Comparison of ENCODE assay signal across 9 cellular contexts in the genomic region with DNA sequence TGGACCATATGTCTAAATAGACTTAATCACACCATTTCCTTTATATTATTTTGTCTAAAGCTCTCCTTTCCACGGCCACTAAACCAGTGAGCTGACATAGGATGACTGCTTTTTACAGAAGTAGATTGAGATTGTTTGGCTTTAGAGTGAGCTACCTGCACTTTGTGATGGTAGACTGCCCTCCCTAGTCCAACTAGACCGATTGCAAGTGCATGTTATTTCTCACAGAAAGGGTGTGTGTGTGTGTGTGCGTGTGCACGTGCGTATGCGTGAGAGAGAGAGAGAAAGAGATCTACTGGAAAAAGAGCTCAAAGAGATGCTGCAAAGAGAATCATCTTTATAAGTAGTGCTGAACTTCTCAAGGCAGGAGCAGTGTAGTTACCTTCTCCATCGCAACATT.
DNase-seq lines count a peak whose midpoint lies in the region; ATAC-seq, FAIRE-seq and TF ChIP-seq lines count a peak whose summit lies in the region.
"Had no signal": no experiment of that assay in that cellular context is flagged by ENCODE, and none has a peak within 500 bp of the region (broad histone marks: within the 10 kb centered on the region; RNA-seq: fewer than 3 reads in every experiment).

No MANE protein-coding gene starts in this region.

- no peak overlapping the region for H2BK20ac ChIP-seq in H1 (ENCODE audit: low read length)

- H3K4me3 ChIP-seq in H1 (ENCODE audit: extremely low read depth in 1 of 4, insufficient read depth in 2 of 4, low read depth in 3 of 4, low read length in 4 of 4) (no peak overlapping the region), esophagus squamous epithelium (no peak overlapping the region), transverse colon (no peak overlapping the region)

- no peak overlapping the region for H2BK5ac ChIP-seq in H1 (ENCODE audit: low read depth, low read length)

- H2BK12ac ChIP-seq in H1 (ENCODE audit: low read depth, low read length) = no peak overlapping the region

- H2AK5ac ChIP-seq in H1 (ENCODE audit: low read depth, low read length) = no peak overlapping the region

- no peak overlapping the region for H3K14ac ChIP-seq in H1 (ENCODE audit: insufficient read length)

- TF ChIP-seq RAD21 in H1 (IDR thresholded peaks at IDR 0.05 in 1 of 2, conservative IDR thresholded peaks at IDR 0.05 in 1 of 2; ENCODE audit: low read depth in 2 of 2, low read length in 2 of 2) = peak; percentile 41 to 62

- CTCF ChIA-PET in H1 (lab: Charles Lee; ENCODE audit: partially characterized antibody) = interaction anchor here (0.9 to 1.6 kb wide), 11 partner anchors 9 to 179 kb away, joined by 3 to 5 read pairs (median 4); no protein-coding TSS in a partner anchor

- peaks cover 2% of the 10 kb centered on the region for H3K79me1 ChIP-seq in H1 (ENCODE audit: low read depth, low read length)

- ATAC-seq in stimulated activated effector memory CD8-positive, alpha-beta T cell treated with anti-CD3 and anti-CD28 coated beads, Interleukin-12 subunit alpha, Interleukin-12 subunit beta, amount 100 ng/mL, for 72 hours = no peak

- H4K5ac ChIP-seq in H1 (ENCODE audit: insufficient read length, low read depth, low read length) = no peak overlapping the region

- peaks cover 6% of the 10 kb centered on the region for H3K36me3 Mint-ChIP-seq in stimulated activated effector memory CD8-positive, alpha-beta T cell treated with anti-CD3 and anti-CD28 coated beads, Interleukin-12 subunit alpha, Interleukin-12 subunit beta, amount 100 ng/mL, for 72 hours

- no peak for TF ChIP-seq POLR2A in H1 (IDR thresholded peaks at IDR 0.05; ENCODE audit: control extremely low read depth in 1 of 2, low read depth in 2 of 2, low read length in 2 of 2)
- no peak for TF ChIP-seq POLR2A in esophagus squamous epithelium (IDR thresholded peaks at IDR 0.05)
- TF ChIP-seq POLR2A in transverse colon (IDR thresholded peaks at IDR 0.05) = no peak

- peaks cover 0 to 2% of the 10 kb centered on the region in 2 experiments for H4K20me1 ChIP-seq in H1 (replicated peaks in 1 of 2; ENCODE audit: control insufficient read depth in 1 of 2, insufficient read depth in 2 of 2, low read length in 2 of 2)

- DNase-seq in activated naive CD4-positive, alpha-beta T cell treated with Interleukin-2 at 50 U/mL for 16 hours = peak; percentile 11
- DNase-seq in activated naive CD4-positive, alpha-beta T cell treated with anti-CD3 and anti-CD28 coated beads, Interleukin-2, amount 50 U/mL, for 16 hours = no peak
- DNase-seq in NCI-H2196 treated with DMSO at 0.1 percent for 48 hours (lab: John Stamatoyannopoulos, UW; ENCODE audit: unreplicated experiment) (peak; percentile 18), H1 (ENCODE audit: low read depth in 1 of 2, low spot score in 2 of 2) (no peak), esophagus squamous epithelium (lab: John Stamatoyannopoulos, UW) (no peak), glomerular visceral epithelial cell (ENCODE audit: extremely low spot score) (no peak), transverse colon (no peak)
- DNase-seq in stimulated activated effector memory CD8-positive, alpha-beta T cell treated with anti-CD3 and anti-CD28 coated beads, Interleukin-12 subunit alpha, Interleukin-12 subunit beta, amount 100 ng/mL, for 72 hours (ENCODE audit: low spot score in 2 of 2) = no peak

- H3K4me2 ChIP-seq in H1 (ENCODE audit: insufficient read depth in 1 of 2, low read depth in 2 of 2, low read length in 2 of 2) = no peak overlapping the region

- peaks cover 0 to 98% of the 10 kb centered on the region in 2 experiments; a peak in 3 of 4 replicates for H3K79me2 ChIP-seq in H1 (ENCODE audit: control insufficient read depth in 1 of 2, insufficient read depth in 2 of 2, low read length in 2 of 2)

- H3K27me3 ChIP-seq in H1 (replicated peaks in 1 of 4; ENCODE audit: control insufficient read depth in 3 of 4, extremely low read depth in 1 of 4, insufficient read depth in 3 of 4, low read length in 3 of 4) (no peaks in the 10 kb centered on the region), esophagus squamous epithelium (no peaks in the 10 kb centered on the region), transverse colon (no peaks in the 10 kb centered on the region)

- no peak overlapping the region for H3K18ac ChIP-seq in H1 (ENCODE audit: extremely low read depth, low read length)

- no peak overlapping the region; the same call in 1 of the 2 replicates for H4K8ac ChIP-seq in H1 (ENCODE audit: extremely low read depth, insufficient read depth, low read length)

- H3K9ac ChIP-seq in H1 (replicated peaks in 1 of 4; ENCODE audit: extremely low read depth in 1 of 4, low read depth in 3 of 4, low read length in 3 of 4) = no peak overlapping the region

- POLR2A ChIA-PET in H1 (lab: Charles Lee; ENCODE audit: partially characterized antibody) = interaction anchor here (0.6 to 2.0 kb wide), 4 partner anchors 12 to 91 kb away, joined by 3 to 5 read pairs (median 4); no protein-coding TSS in a partner anchor

- H3K9me3 ChIP-seq in H1 (ENCODE audit: insufficient read depth in 2 of 2, low read depth in 1 of 2, low read length in 1 of 2) (no peaks in the 10 kb centered on the region), esophagus squamous epithelium (no peaks in the 10 kb centered on the region), transverse colon (no peaks in the 10 kb centered on the region)

- peak in 1 of 3 experiments; percentile 11; a peak in 1 of 4 replicates for TF ChIP-seq CTCF in H1 (IDR thresholded peaks at IDR 0.05; ENCODE audit: control extremely low read depth in 1 of 3, insufficient read depth in 1 of 3, low read depth in 1 of 3, low read length in 3 of 3)
- TF ChIP-seq CTCF in esophagus squamous epithelium (IDR thresholded peaks at IDR 0.05) = no peak
- TF ChIP-seq CTCF in transverse colon (IDR thresholded peaks at IDR 0.05) = no peak

- H3K27ac ChIP-seq in H1 (ENCODE audit: low read depth, low read length) = no peak overlapping the region
- peak overlapping the region in 2 of 4 donors; percentile 69 to 74 for H3K27ac ChIP-seq in esophagus squamous epithelium
- H3K27ac ChIP-seq in transverse colon = no peak overlapping the region

- no peak for FAIRE-seq in H1 (lab: Jason Lieb, UNC)
- FAIRE-seq: endometrium had no signal

- H2BK120ac ChIP-seq in H1 (replicated peaks; ENCODE audit: low read depth, low read length) = no peak overlapping the region

- no peak overlapping the region for H2AFZ ChIP-seq in H1 (ENCODE audit: low read length)

- H4K91ac ChIP-seq in H1 (replicated peaks; ENCODE audit: insufficient read length, low read length) = no peak overlapping the region

- 97% methylated on average over 7 of the region's 7 CpGs; no CpG with 5 or more reads in 1 of the 2 experiments for WGBS in H1 (ENCODE audit: extremely low coverage in 1 of 2, insufficient coverage in 1 of 2, insufficient read length in 1 of 2, insufficient replicate concordance in 2 of 2, low coverage in 1 of 2, low lambda C conversion rate in 2 of 2, missing lambda C conversion rate in 1 of 2), 2 experiments
- 68 to 75% methylated on average over 2 to 7 of the region's 7 CpGs for WGBS in esophagus squamous epithelium, 2 donors
- 56 to 81% methylated on average over 2 to 7 of the region's 7 CpGs for WGBS in transverse colon (ENCODE audit: low coverage in 1 of 2), 2 donors

- H3K9me3 Mint-ChIP-seq in stimulated activated effector memory CD8-positive, alpha-beta T cell treated with anti-CD3 and anti-CD28 coated beads, Interleukin-12 subunit alpha, Interleukin-12 subunit beta, amount 100 ng/mL, for 72 hours = no peaks in the 10 kb centered on the region

- no peak overlapping the region; the same call in 1 of the 2 replicates for H2BK15ac ChIP-seq in H1 (ENCODE audit: low read length)

- H3K4me1 Mint-ChIP-seq in stimulated activated effector memory CD8-positive, alpha-beta T cell treated with anti-CD3 and anti-CD28 coated beads, Interleukin-12 subunit alpha, Interleukin-12 subunit beta, amount 100 ng/mL, for 72 hours = peaks cover 51% of the 10 kb centered on the region

- intact Hi-C loops in esophagus squamous epithelium (cut with DNase I) (no loop called here), transverse colon (cut with DNase I; ENCODE audit: low total_unique reads) (no loop called here)

- H3K36me3 ChIP-seq in H1 (ENCODE audit: control insufficient read depth in 2 of 4, insufficient read depth in 4 of 4, low read length in 3 of 4) = peaks cover 2 to 7% (median 7%) of the 10 kb centered on the region in 4 experiments; a peak in 4 of 8 replicates
- H3K36me3 ChIP-seq in esophagus squamous epithelium = peaks cover 0 to 14% (median 0%) of the 10 kb centered on the region in 3 donors
- H3K36me3 ChIP-seq in transverse colon = peaks cover 0 to 7% (median 0%) of the 10 kb centered on the region in 4 donors

- in situ Hi-C loops in transverse colon (cut with MboI; ENCODE audit: low pct_ligation_motif_present in 1 of 4, low pct_unique_long_range_greater_than_20kb in 1 of 4, low sequenced_read_pairs in 3 of 4) = no loop called here

- H3K23me2 ChIP-seq in H1 (ENCODE audit: low read depth, low read length) = no peaks in the 10 kb centered on the region

- H3K56ac ChIP-seq in H1 (replicated peaks; ENCODE audit: insufficient read length, low read depth, low read length) = no peak overlapping the region

- no peak for TF ChIP-seq EP300 in H1 (IDR thresholded peaks at IDR 0.05; ENCODE audit: borderline replicate concordance in 1 of 2, low read depth in 2 of 2, low read length in 2 of 2)
- TF ChIP-seq EP300 in transverse colon (IDR thresholded peaks at IDR 0.05; ENCODE audit: low read depth) = no peak

- H3K27ac Mint-ChIP-seq in stimulated activated effector memory CD8-positive, alpha-beta T cell treated with anti-CD3 and anti-CD28 coated beads, Interleukin-12 subunit alpha, Interleukin-12 subunit beta, amount 100 ng/mL, for 72 hours = peak overlapping the region; percentile 67

- H3K4me1 ChIP-seq in H1 (replicated peaks in 1 of 4; ENCODE audit: control insufficient read depth in 3 of 4, insufficient read depth in 4 of 4, low read length in 3 of 4) (no peaks in the 10 kb centered on the region), esophagus squamous epithelium (peaks cover 4 to 50% (median 21%) of the 10 kb centered on the region in 3 donors), transverse colon (peaks cover 22 to 46% (median 34%) of the 10 kb centered on the region in 4 donors)

- no peak overlapping the region for H3K23ac ChIP-seq in H1 (ENCODE audit: insufficient read length)

- no peak overlapping the region for H3K4ac ChIP-seq in H1 (replicated peaks; ENCODE audit: insufficient read length, low read depth, low read length)

- peak overlapping the region; percentile 20 for H3K4me3 Mint-ChIP-seq in stimulated activated effector memory CD8-positive, alpha-beta T cell treated with anti-CD3 and anti-CD28 coated beads, Interleukin-12 subunit alpha, Interleukin-12 subunit beta, amount 100 ng/mL, for 72 hours

TF ChIP-seq in H1, 55 proteins besides CTCF, POLR2A, EP300 and RAD21 (continues in another document):
- TF ChIP-seq CEBPB (IDR thresholded peaks at IDR 0.05; ENCODE audit: low read depth, low read length) = no peak

Comparison
In these comparisons a context has a peak if more than half of its experiments do, and no peak if none do; other contexts are left out.
1. DNase-seq: peak in activated naive CD4-positive, alpha-beta T cell treated with Interleukin-2 at 50 U/mL for 16 hours (single experiment) and NCI-H2196 treated with DMSO at 0.1 percent for 48 hours (single experiment); none in activated naive CD4-positive, alpha-beta T cell treated with anti-CD3 and anti-CD28 coated beads, Interleukin-2, amount 50 U/mL, for 16 hours (single experiment), H1 (0 of 2), stimulated activated effector memory CD8-positive, alpha-beta T cell treated with anti-CD3 and anti-CD28 coated beads, Interleukin-12 subunit alpha, Interleukin-12 subunit beta, amount 100 ng/mL, for 72 hours (0 of 2), esophagus squamous epithelium (single experiment), glomerular visceral epithelial cell (single experiment) and transverse colon (single experiment).